ENCODE assay signal across 36 cellular contexts in genomic region chr1:183602510-183602909, GRCh38. TPM values are rescaled to one million over a fixed set of nuclear protein-coding genes. Genes with fewer than 3 reads are reported as not detected.
"Had no signal": no experiment of that assay in that cellular context is flagged by ENCODE, and none has a peak within 500 bp of the region (broad histone marks: within the 10 kb centered on the region; RNA-seq: fewer than 3 reads in every experiment).

No MANE protein-coding gene starts in this region.

- H3K27ac Mint-ChIP-seq: mesothelial cell of epicardium; naive B cell; progenitor cell of endocrine pancreas; stimulated activated naive CD8-positive, alpha-beta T cell treated with anti-CD3 and anti-CD28 coated beads, Interleukin-15, amount 100 ng/mL, for 72 hours had no signal

- H3K36me3 Mint-ChIP-seq: mesothelial cell of epicardium; naive B cell; natural killer cell treated with Interleukin-12 subunit alpha and Interleukin-12 subunit beta and Interleukin-15 and Interleukin-18, amount 100 ng/mL, for 72 hours had no signal

- H3K27me3 ChIP-seq: esophagus muscularis mucosa, foreskin keratinocyte, gastroesophageal sphincter, heart left ventricle, left lung, suprapubic skin, transverse colon, upper lobe of right lung, uterus had no signal

- H3K4me3 Mint-ChIP-seq: mesothelial cell of epicardium; natural killer cell treated with Interleukin-12 subunit alpha and Interleukin-12 subunit beta and Interleukin-15 and Interleukin-18, amount 100 ng/mL, for 72 hours; neural crest cell; stimulated activated naive CD8-positive, alpha-beta T cell treated with anti-CD3 and anti-CD28 coated beads, Interleukin-15, amount 100 ng/mL, for 72 hours had no signal

- H2AFZ ChIP-seq: parathyroid adenoma had no signal

- H3K9ac ChIP-seq: parathyroid adenoma had no signal

- H3K9me3 Mint-ChIP-seq: natural killer cell treated with Interleukin-12 subunit alpha and Interleukin-12 subunit beta and Interleukin-15 and Interleukin-18, amount 100 ng/mL, for 72 hours; neural crest cell; stimulated activated naive CD8-positive, alpha-beta T cell treated with anti-CD3 and anti-CD28 coated beads, Interleukin-15, amount 100 ng/mL, for 72 hours had no signal

- H3K4me1 ChIP-seq: parathyroid adenoma, uterus had no signal

- H3K36me3 ChIP-seq: esophagus muscularis mucosa, gastroesophageal sphincter, heart left ventricle, left lung, suprapubic skin, transverse colon, upper lobe of right lung, uterus had no signal

- H3K79me2 ChIP-seq: parathyroid adenoma had no signal

- H3K4me3 ChIP-seq: esophagus muscularis mucosa, gastroesophageal sphincter, heart left ventricle, left lung, mucosa of descending colon, smooth muscle cell, suprapubic skin, transverse colon, upper lobe of right lung, uterus had no signal

- FAIRE-seq: colon, endothelial cell of umbilical vein, islet of Langerhans had no signal

- ATAC-seq: foreskin keratinocyte; gastroesophageal sphincter; heart left ventricle; left cardiac atrium; left lung; natural killer cell treated with Interleukin-12 subunit alpha and Interleukin-12 subunit beta and Interleukin-15 and Interleukin-18, amount 100 ng/mL, for 72 hours; sciatic nerve; stimulated activated naive CD8-positive, alpha-beta T cell treated with anti-CD3 and anti-CD28 coated beads, Interleukin-15, amount 100 ng/mL, for 72 hours; upper lobe of right lung had no signal

- DNase-seq: dermis blood vessel endothelial cell; effector memory CD4-positive, alpha-beta T cell; foreskin keratinocyte; heart left ventricle; hippocampal formation; left cardiac atrium; left lung; mesenchymal stem cell; mucosa of descending colon; naive B cell; stimulated activated CD4-positive, alpha-beta T cell treated with anti-CD3 and anti-CD28 coated beads, Interleukin-2, amount 100 ng/mL, for 24 hours; stimulated activated CD4-positive, alpha-beta T cell treated with anti-CD3 and anti-CD28 coated beads, Interleukin-4, amount 100 ng/mL, for 24 hours; stimulated activated naive CD4-positive, alpha-beta T cell; stimulated activated naive CD8-positive, alpha-beta T cell treated with anti-CD3 and anti-CD28 coated beads, Interleukin-15, amount 100 ng/mL, for 72 hours; transverse colon; upper lobe of right lung; uterus had no signal

- H3K9me3 ChIP-seq: esophagus muscularis mucosa, gastroesophageal sphincter, heart left ventricle, left lung, mucosa of descending colon, suprapubic skin, transverse colon, upper lobe of right lung, uterus had no signal

- H3K4me2 ChIP-seq: smooth muscle cell had no signal

- H3K27ac ChIP-seq: esophagus muscularis mucosa, foreskin keratinocyte, gastroesophageal sphincter, parathyroid adenoma, suprapubic skin, upper lobe of right lung, uterus had no signal

RNA-seq across cellular contexts. Expression of gene NCF2, which starts 12.3 kb away (rescaled TPM):
- total RNA-seq: dermis blood vessel endothelial cell, endothelial cell of umbilical vein, lung microvascular endothelial cell, mesothelial cell of epicardium, neural crest cell had no signal

RNA-seq across cellular contexts. Expression of gene APOBEC4, which starts 50.6 kb away (rescaled TPM):
- total RNA-seq: dermis blood vessel endothelial cell; endothelial cell of umbilical vein; epithelial cell of proximal tubule; esophagus muscularis mucosa; fibroblast of lung; foreskin keratinocyte; gastroesophageal sphincter; heart left ventricle; kidney epithelial cell; left cardiac atrium; lower leg skin; lung microvascular endothelial cell; mesothelial cell of epicardium; natural killer cell treated with Interleukin-12 subunit alpha and Interleukin-12 subunit beta and Interleukin-15 and Interleukin-18, amount 100 ng/mL, for 72 hours; neural crest cell; osteoblast; progenitor cell of endocrine pancreas; sciatic nerve; smooth muscle cell; suprapubic skin; upper lobe of right lung had no signal
- polyA plus RNA-seq: endothelial cell of umbilical vein, fibroblast of lung, foreskin keratinocyte, smooth muscle cell had no signal
